9 cellular contexts compared by ENCODE assay signal in the genomic region with DNA sequence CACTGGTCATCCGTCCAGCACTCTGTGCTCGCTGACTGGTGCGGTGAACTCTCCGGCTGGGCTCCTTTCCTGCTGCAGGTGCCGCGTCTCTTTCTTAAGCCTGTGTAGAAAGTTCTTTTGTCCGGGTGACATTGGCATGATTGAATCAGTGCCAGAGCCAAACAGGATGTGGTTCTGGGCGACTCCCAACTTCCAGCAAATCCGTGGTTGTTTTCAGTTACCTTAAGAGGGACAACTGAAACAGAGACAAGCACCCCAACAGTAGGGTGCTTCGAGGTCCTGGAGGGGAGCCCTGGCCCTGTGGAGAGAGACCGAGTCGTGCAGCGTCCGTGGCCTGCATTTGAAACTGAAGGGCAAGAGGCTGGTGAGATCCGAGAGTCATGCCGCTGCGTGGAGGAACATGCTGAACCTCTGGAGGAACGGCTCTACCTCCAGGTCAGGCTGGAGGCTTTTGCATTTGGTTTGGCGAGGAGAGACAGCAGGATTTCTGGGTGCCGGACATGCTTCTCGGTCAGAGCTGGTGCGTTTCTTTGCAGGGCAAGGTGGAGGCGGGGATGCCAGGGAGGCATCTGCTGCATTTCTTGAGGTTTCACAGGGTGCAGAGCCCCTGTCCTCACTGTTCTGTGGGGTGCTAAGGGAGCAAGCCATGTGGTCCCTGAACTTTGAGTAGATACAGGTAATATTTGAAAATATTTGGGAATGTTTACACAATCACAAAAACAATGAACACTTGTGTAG. TPM values are rescaled to one million over a fixed set of nuclear protein-coding genes. Genes with fewer than 3 reads are reported as not detected.
DNase-seq lines count a peak whose midpoint lies in the region; ATAC-seq and TF ChIP-seq lines count a peak whose summit lies in the region.
"Had no signal": no experiment of that assay in that cellular context is flagged by ENCODE, and none has a peak within 500 bp of the region (broad histone marks: within the 10 kb centered on the region; RNA-seq: fewer than 3 reads in every experiment).

No MANE protein-coding gene starts in this region.

- H3K4me3 Mint-ChIP-seq in osteocyte (ENCODE audit: unreplicated experiment): no peak overlapping the region
- H3K4me3 Mint-ChIP-seq: stimulated activated naive CD8-positive, alpha-beta T cell treated with anti-CD3 and anti-CD28 coated beads, Interleukin-15, Interleukin-2, amounts not matched to agents 100 ng/mL and 50 ng/mL, for 24 hours had no signal

- H3K27ac ChIP-seq in C4-2B: peak overlapping the region; percentile 100
- H3K27ac ChIP-seq in esophagus (ENCODE audit: low read depth in 2 of 2, low read length in 1 of 2): peak overlapping the region; percentile 35 to 52

- peak overlapping the region; percentile 3 for H3K27ac Mint-ChIP-seq in osteocyte (ENCODE audit: unreplicated experiment)
- H3K27ac Mint-ChIP-seq: stimulated activated naive CD8-positive, alpha-beta T cell treated with anti-CD3 and anti-CD28 coated beads, Interleukin-15, Interleukin-2, amounts not matched to agents 100 ng/mL and 50 ng/mL, for 24 hours had no signal

- H3K4me1 Mint-ChIP-seq in osteocyte (ENCODE audit: unreplicated experiment): peaks cover 80% of the 10 kb centered on the region

- H3K27me3 Mint-ChIP-seq in osteocyte (ENCODE audit: unreplicated experiment): no peaks in the 10 kb centered on the region

- H3K36me3 ChIP-seq in esophagus (ENCODE audit: control insufficient read depth in 2 of 2, insufficient read depth in 2 of 2, low read length in 1 of 2): no peaks in the 10 kb centered on the region
- H3K36me3 ChIP-seq in H7 (replicated peaks; ENCODE audit: control insufficient read depth, insufficient read depth, low read length): no peaks in the 10 kb centered on the region

- H3K4me1 ChIP-seq in esophagus (ENCODE audit: control insufficient read depth in 2 of 2, insufficient read depth in 2 of 2, low read length in 1 of 2): peaks cover 12 to 14% of the 10 kb centered on the region in 2 donors

- no peaks in the 10 kb centered on the region for H3K9me3 Mint-ChIP-seq in osteocyte (ENCODE audit: unreplicated experiment)
- H3K9me3 Mint-ChIP-seq: stimulated activated naive CD8-positive, alpha-beta T cell treated with anti-CD3 and anti-CD28 coated beads, Interleukin-15, Interleukin-2, amounts not matched to agents 100 ng/mL and 50 ng/mL, for 24 hours had no signal

- H3K9me3 ChIP-seq in esophagus (ENCODE audit: control insufficient read depth in 2 of 2, insufficient read depth in 1 of 2, low read depth in 1 of 2, low read length in 1 of 2): no peaks in the 10 kb centered on the region

- H3K27me3 ChIP-seq in esophagus (ENCODE audit: control insufficient read depth in 1 of 2, insufficient read depth in 2 of 2, low read length in 2 of 2): no peaks in the 10 kb centered on the region
- no peaks in the 10 kb centered on the region for H3K27me3 ChIP-seq in H7 (ENCODE audit: control insufficient read depth, insufficient read depth, low read length)

- no peak for ATAC-seq in HG03108 (IDR thresholded peaks at IDR 0.05; ENCODE audit: unreplicated experiment)

- TF ChIP-seq CTCF in C4-2B (conservative IDR thresholded peaks at IDR 0.05): no peak
- TF ChIP-seq CTCF in osteocyte (IDR thresholded peaks at IDR 0.05): no peak

- H3K36me3 Mint-ChIP-seq in osteocyte (ENCODE audit: unreplicated experiment): peaks cover 2% of the 10 kb centered on the region

- no peak overlapping the region for H3K4me3 ChIP-seq in esophagus (ENCODE audit: low read depth in 1 of 2, low read length in 2 of 2)
- no peak overlapping the region for H3K4me3 ChIP-seq in H7 (ENCODE audit: insufficient read depth, low read depth, low read length)

- 40 to 42% methylated on average over 23 of the region's 23 CpGs for WGBS in esophagus, 2 donors

- DNase-seq in NCI-H2196 treated with DMSO at 0.1 percent for 48 hours (lab: John Stamatoyannopoulos, UW; ENCODE audit: unreplicated experiment) (peak; percentile 53), osteocyte (ENCODE audit: extremely low spot score, unreplicated experiment) (no peak), T1000 (lab: John Stamatoyannopoulos, UW) (no peak), H7 (no peak)
- DNase-seq in effector CD8-positive, alpha-beta T cell (lab: John Stamatoyannopoulos, UW): no peak

RNA-seq across cellular contexts. Expression of gene SH3BP4, which starts 26.8 kb away (rescaled TPM):
- polyA plus RNA-seq in esophagus: 1 to 10 TPM; 4.4 to 5.5 TPM
- total RNA-seq in osteocyte: 60.1 and 62.1 TPM in 2 replicates
- total RNA-seq in H7 (2014; rRNA removed; shearing (Covaris generic)): 45.8 and 61.4 TPM in 2 replicates
